ENCODE assay signal across 9 cellular contexts in genomic region chr14:103625361-103626095, GRCh38. TPM values are rescaled to one million over a fixed set of nuclear protein-coding genes. Genes with fewer than 3 reads are reported as not detected.
DNase-seq lines count a peak whose midpoint lies in the region; ATAC-seq and TF ChIP-seq lines count a peak whose summit lies in the region.
"Had no signal": no experiment of that assay in that cellular context is flagged by ENCODE, and none has a peak within 500 bp of the region (broad histone marks: within the 10 kb centered on the region; RNA-seq: fewer than 3 reads in every experiment).

No MANE protein-coding gene starts in this region.

- TF ChIP-seq CTCF in HCT116 (IDR thresholded peaks at IDR 0.05 in 2 of 3, conservative IDR thresholded peaks at IDR 0.05 in 1 of 3; ENCODE audit: borderline replicate concordance in 1 of 3, insufficient read depth in 1 of 3, low read depth in 2 of 3, low read length in 2 of 3), result no peak

- peaks cover 3% of the 10 kb centered on the region for H3K36me3 Mint-ChIP-seq in activated T-helper 2 cell treated with anti-CD3 and anti-CD28 coated beads, Interferon-gamma antibody, Interleukin-2, Interleukin-4, amounts not matched to agents 10 μg/mL and 5 μg/mL and 100 μg/mL, durations not matched to agents 14 hours and 24 hours and 36 hours (ENCODE audit: low read depth)

- H3K27me3 ChIP-seq in ACC112 (ENCODE audit: insufficient read depth, low read length) (no peaks in the 10 kb centered on the region), HCT116 (ENCODE audit: insufficient read depth, low read length) (no peaks in the 10 kb centered on the region), muscle layer of duodenum (ENCODE audit: low read depth, low read length) (no peaks in the 10 kb centered on the region)

- H3K4me3 ChIP-seq in ACC112 (ENCODE audit: low read depth, low read length), result no peak overlapping the region
- peak overlapping the region in 1 of 2 experiments; percentile 17; a peak in 1 of 4 replicates for H3K4me3 ChIP-seq in HCT116 (replicated peaks in 1 of 2; ENCODE audit: low read depth in 1 of 2, low read length in 2 of 2)
- no peak overlapping the region for H3K4me3 ChIP-seq in muscle layer of duodenum (ENCODE audit: low read depth in 1 of 2, low read length in 2 of 2)

- CTCF ChIA-PET in HCT116 (lab: Charles Lee), result no interaction called here

- no peak for TF ChIP-seq RAD21 in HCT116 (IDR thresholded peaks at IDR 0.05; ENCODE audit: low read depth)

- RAD21 ChIA-PET in HCT116 (lab: Charles Lee; ENCODE audit: low non-redundant PET in 1 of 2, low total read pairs in 2 of 2, uncharacterized antibody in 2 of 2, unreplicated experiment in 2 of 2), result no interaction called here

- no peak overlapping the region for H2AFZ ChIP-seq in ACC112 (ENCODE audit: low read length, unreplicated experiment)
- H2AFZ ChIP-seq in HCT116 (ENCODE audit: low read depth, low read length, poor library complexity, severe bottlenecking), result no peak overlapping the region

- H3K4me1 Mint-ChIP-seq in activated T-helper 2 cell treated with anti-CD3 and anti-CD28 coated beads, Interferon-gamma antibody, Interleukin-2, Interleukin-4, amounts not matched to agents 10 μg/mL and 5 μg/mL and 100 μg/mL, durations not matched to agents 14 hours and 24 hours and 36 hours (ENCODE audit: low read depth), result peaks cover 14% of the 10 kb centered on the region

- peak overlapping the region; percentile 24 for H3K4me3 Mint-ChIP-seq in activated T-helper 2 cell treated with anti-CD3 and anti-CD28 coated beads, Interferon-gamma antibody, Interleukin-2, Interleukin-4, amounts not matched to agents 10 μg/mL and 5 μg/mL and 100 μg/mL, durations not matched to agents 14 hours and 24 hours and 36 hours (ENCODE audit: low read depth)

- H3K4me2 ChIP-seq in HCT116 (ENCODE audit: low read length), result peak overlapping the region; percentile 63

- POLR2A ChIA-PET in HCT116 (lab: Charles Lee), result no interaction called here

- H3K27ac ChIP-seq in ACC112 (ENCODE audit: low read depth, low read length), result peak overlapping the region; percentile 52
- H3K27ac ChIP-seq in HCT116 (ENCODE audit: low read depth, low read length), result no peak overlapping the region
- peak overlapping the region; percentile 16 for H3K27ac ChIP-seq in muscle layer of duodenum (ENCODE audit: low read length)

- intact Hi-C loops in HCT116 (cut with micrococcal nuclease), result loop anchor here (2.0 kb wide), 1 partner anchor 49 kb away; no protein-coding TSS in a partner anchor
- intact Hi-C loops in activated T-helper 2 cell treated with anti-CD3 and anti-CD28 coated beads, Interferon-gamma antibody, Interleukin-2, Interleukin-4, amounts not matched to agents 10 μg/mL and 5 μg/mL and 100 μg/mL, durations not matched to agents 14 hours and 24 hours and 36 hours (cut with micrococcal nuclease), result loop anchor here (5.0 to 10.0 kb wide), 2 partner anchors 89 to 297 kb away; partner anchors contain the start of genes XRCC3 and ZFYVE21

- TF ChIP-seq POLR2A in HCT116 (IDR thresholded peaks at IDR 0.05; ENCODE audit: borderline replicate concordance, extremely low read depth, insufficient read depth, insufficient read length), result no peak

- H3K9me2 ChIP-seq in HCT116 (ENCODE audit: insufficient read depth), result no peaks in the 10 kb centered on the region

- peak overlapping the region; percentile 75 for H3K27ac Mint-ChIP-seq in activated T-helper 2 cell treated with anti-CD3 and anti-CD28 coated beads, Interferon-gamma antibody, Interleukin-2, Interleukin-4, amounts not matched to agents 10 μg/mL and 5 μg/mL and 100 μg/mL, durations not matched to agents 14 hours and 24 hours and 36 hours

- H3K9me3 ChIP-seq in HCT116 (ENCODE audit: control insufficient read depth in 1 of 2, insufficient read depth in 1 of 2, low read depth in 1 of 2, low read length in 2 of 2) (no peaks in the 10 kb centered on the region), muscle layer of duodenum (ENCODE audit: control insufficient read depth in 1 of 2, low read length in 2 of 2) (no peaks in the 10 kb centered on the region)

- H3K9ac ChIP-seq in HCT116 (ENCODE audit: low read length), result peak overlapping the region; percentile 60

- H3K9me3 Mint-ChIP-seq in activated T-helper 2 cell treated with anti-CD3 and anti-CD28 coated beads, Interferon-gamma antibody, Interleukin-2, Interleukin-4, amounts not matched to agents 10 μg/mL and 5 μg/mL and 100 μg/mL, durations not matched to agents 14 hours and 24 hours and 36 hours, result no peaks in the 10 kb centered on the region

- no peak for ATAC-seq in HCT116
- no peak for ATAC-seq in GM18867 (IDR thresholded peaks at IDR 0.05; ENCODE audit: unreplicated experiment)

- H3K36me3 ChIP-seq in ACC112 (ENCODE audit: insufficient read depth, low read length) (no peaks in the 10 kb centered on the region), HCT116 (ENCODE audit: control insufficient read depth in 1 of 2, insufficient read depth in 2 of 2, low read length in 2 of 2) (no peaks in the 10 kb centered on the region), muscle layer of duodenum (ENCODE audit: control insufficient read depth in 1 of 2, insufficient read depth in 2 of 2, low read length in 2 of 2) (peaks cover 0 to 10% of the 10 kb centered on the region in 2 donors)

- H4K20me1 ChIP-seq in HCT116 (ENCODE audit: insufficient read depth), result peaks cover 7% of the 10 kb centered on the region; the same call in 1 of the 2 replicates

- no peak for DNase-seq in HCT116 (ENCODE audit: low read depth, low spot score)
- no peak for DNase-seq in activated T-helper 2 cell treated with anti-CD3 and anti-CD28 coated beads, Interferon-gamma antibody, Interleukin-2, Interleukin-4, amounts not matched to agents 10 μg/mL and 5 μg/mL and 100 μg/mL, durations not matched to agents 14 hours and 24 hours and 36 hours (ENCODE audit: low spot score)
- DNase-seq in DMS 273 (lab: John Stamatoyannopoulos, UW; ENCODE audit: unreplicated experiment), result no peak
- DNase-seq in DMS79 treated with DMSO at 0.1 percent for 48 hours (lab: John Stamatoyannopoulos, UW), result no peak
- DNase-seq in foreskin melanocyte, result no peak
- DNase-seq: GDM1 had no signal

- H3K79me2 ChIP-seq in ACC112 (ENCODE audit: control insufficient read depth, insufficient read depth, low read length, unreplicated experiment) (peaks cover 19% of the 10 kb centered on the region), HCT116 (ENCODE audit: insufficient read depth, low read length) (peaks cover 16% of the 10 kb centered on the region)

- no TSS peak for BruUV-seq in HCT116 (replicated peaks; lab: Mats Ljungman, UMichigan)

- H3K4me1 ChIP-seq in ACC112 (ENCODE audit: control insufficient read depth, insufficient read depth, low read length, unreplicated experiment), result peaks cover 14% of the 10 kb centered on the region
- H3K4me1 ChIP-seq in HCT116 (ENCODE audit: control insufficient read depth in 1 of 2, insufficient read depth in 2 of 2, low read length in 2 of 2), result peaks cover 32 to 66% of the 10 kb centered on the region in 2 experiments
- peaks cover 11 to 27% of the 10 kb centered on the region in 2 donors for H3K4me1 ChIP-seq in muscle layer of duodenum (ENCODE audit: control insufficient read depth in 1 of 2, insufficient read depth in 2 of 2, low read length in 2 of 2)

- H3K27me3 Mint-ChIP-seq in activated T-helper 2 cell treated with anti-CD3 and anti-CD28 coated beads, Interferon-gamma antibody, Interleukin-2, Interleukin-4, amounts not matched to agents 10 μg/mL and 5 μg/mL and 100 μg/mL, durations not matched to agents 14 hours and 24 hours and 36 hours (ENCODE audit: low read depth), result peaks cover 3% of the 10 kb centered on the region

TF ChIP-seq in HCT116, 20 proteins besides CTCF, POLR2A, EP300 and RAD21 (continues in another document):
- TF ChIP-seq YY1 (IDR thresholded peaks at IDR 0.05; ENCODE audit: extremely low read depth, insufficient replicate concordance, low read depth, low read length) (no peak), POLR2AphosphoS5 (IDR thresholded peaks at IDR 0.05; ENCODE audit: low read depth, low read length) (no peak), FOSL1 (IDR thresholded peaks at IDR 0.05; ENCODE audit: low read depth) (no peak), ZFX (IDR thresholded peaks at IDR 0.05) (no peak), ELF1 (IDR thresholded peaks at IDR 0.05; ENCODE audit: borderline replicate concordance, low read depth) (no peak), TCF7L2 (IDR thresholded peaks at IDR 0.05; ENCODE audit: borderline replicate concordance, extremely low read depth, insufficient read depth, insufficient read length) (no peak), SRF (IDR thresholded peaks at IDR 0.05; ENCODE audit: low read depth) (no peak), ATF3 (IDR thresholded peaks at IDR 0.05) (no peak)
- TF ChIP-seq, protein P1, sequence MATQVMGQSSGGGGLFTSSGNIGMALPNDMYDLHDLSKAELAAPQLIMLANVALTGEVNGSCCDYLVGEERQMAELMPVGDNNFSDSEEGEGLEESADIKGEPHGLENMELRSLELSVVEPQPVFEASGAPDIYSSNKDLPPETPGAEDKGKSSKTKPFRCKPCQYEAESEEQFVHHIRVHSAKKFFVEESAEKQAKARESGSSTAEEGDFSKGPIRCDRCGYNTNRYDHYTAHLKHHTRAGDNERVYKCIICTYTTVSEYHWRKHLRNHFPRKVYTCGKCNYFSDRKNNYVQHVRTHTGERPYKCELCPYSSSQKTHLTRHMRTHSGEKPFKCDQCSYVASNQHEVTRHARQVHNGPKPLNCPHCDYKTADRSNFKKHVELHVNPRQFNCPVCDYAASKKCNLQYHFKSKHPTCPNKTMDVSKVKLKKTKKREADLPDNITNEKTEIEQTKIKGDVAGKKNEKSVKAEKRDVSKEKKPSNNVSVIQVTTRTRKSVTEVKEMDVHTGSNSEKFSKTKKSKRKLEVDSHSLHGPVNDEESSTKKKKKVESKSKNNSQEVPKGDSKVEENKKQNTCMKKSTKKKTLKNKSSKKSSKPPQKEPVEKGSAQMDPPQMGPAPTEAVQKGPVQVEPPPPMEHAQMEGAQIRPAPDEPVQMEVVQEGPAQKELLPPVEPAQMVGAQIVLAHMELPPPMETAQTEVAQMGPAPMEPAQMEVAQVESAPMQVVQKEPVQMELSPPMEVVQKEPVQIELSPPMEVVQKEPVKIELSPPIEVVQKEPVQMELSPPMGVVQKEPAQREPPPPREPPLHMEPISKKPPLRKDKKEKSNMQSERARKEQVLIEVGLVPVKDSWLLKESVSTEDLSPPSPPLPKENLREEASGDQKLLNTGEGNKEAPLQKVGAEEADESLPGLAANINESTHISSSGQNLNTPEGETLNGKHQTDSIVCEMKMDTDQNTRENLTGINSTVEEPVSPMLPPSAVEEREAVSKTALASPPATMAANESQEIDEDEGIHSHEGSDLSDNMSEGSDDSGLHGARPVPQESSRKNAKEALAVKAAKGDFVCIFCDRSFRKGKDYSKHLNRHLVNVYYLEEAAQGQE (IDR thresholded peaks at IDR 0.05; ENCODE audit: low read depth), result no peak

RNA-seq across cellular contexts. Expression of gene KLC1, which starts 3.5 kb away (rescaled TPM):
- 121 TPM for total RNA-seq in HCT116 (2021; ENCODE audit: unreplicated experiment)
- polyA plus RNA-seq in HCT116 (2012), result 77.0 and 78.9 TPM in 2 replicates
- total RNA-seq in activated T-helper 2 cell treated with anti-CD3 and anti-CD28 coated beads, Interferon-gamma antibody, Interleukin-2, Interleukin-4, amounts not matched to agents 10 μg/mL and 5 μg/mL and 100 μg/mL, durations not matched to agents 14 hours and 24 hours and 36 hours, result 161 and 169 TPM in 2 replicates
